In genomic region chr2:241637233-241638062, GRCh38 we compare ENCODE assay signal across 8 cellular contexts. TPM values are rescaled to one million over a fixed set of nuclear protein-coding genes. Genes with fewer than 3 reads are reported as not detected.
DNase-seq lines count a peak whose midpoint lies in the region; ATAC-seq, FAIRE-seq and TF ChIP-seq lines count a peak whose summit lies in the region.

TSS of gene ATG4B (plus strand) at chr2:241637693. CDS start at chr2:241637715, 22 bp downstream.

- H3K4me1 ChIP-seq in gastroesophageal sphincter (peaks cover 10 to 79% (median 34%) of the 10 kb centered on the region in 3 donors), neutrophil (ENCODE audit: control insufficient read depth in 1 of 2, insufficient read depth in 1 of 2, low read depth in 1 of 2, low read length in 1 of 2) (peaks cover 22 to 26% of the 10 kb centered on the region in 2 experiments)

- TF ChIP-seq EP300 in gastroesophageal sphincter (IDR thresholded peaks at IDR 0.05), result no peak

- peak; percentile 87 for ATAC-seq in gastroesophageal sphincter

- DNase-seq in G401 (ENCODE audit: low spot score), result peak; percentile 80
- peak; percentile 91 for DNase-seq in H54 (ENCODE audit: insufficient read length, low spot score)
- peak; percentile 74 for DNase-seq in M059J (ENCODE audit: low read depth)
- no peak for DNase-seq in SK-N-MC (ENCODE audit: low read depth, low spot score)
- peak; percentile 76 for DNase-seq in activated naive CD4-positive, alpha-beta T cell treated with anti-CD3 and anti-CD28 coated beads for 36 hours
- peak; percentile 89 for DNase-seq in superior temporal gyrus (ENCODE audit: extremely low spot score)

- intact Hi-C loops in activated naive CD4-positive, alpha-beta T cell treated with anti-CD3 and anti-CD28 coated beads for 36 hours (cut with micrococcal nuclease), result loop anchor here (1.0 to 10.0 kb wide), 10 partner anchors 17 to 1073 kb away; partner anchors contain the start of genes D2HGDH, DTYMK, DUSP28 and HDLBP

- peaks cover 20% of the 10 kb centered on the region for H3K36me3 Mint-ChIP-seq in activated naive CD4-positive, alpha-beta T cell treated with anti-CD3 and anti-CD28 coated beads for 36 hours (ENCODE audit: low read depth)

- TF ChIP-seq POLR2A in H54 (IDR thresholded peaks at IDR 0.05; ENCODE audit: low read depth, low read length) (peak; percentile 87), gastroesophageal sphincter (IDR thresholded peaks at IDR 0.05) (peak; percentile 74 to 83)

- H3K36me3 ChIP-seq in SK-N-MC (ENCODE audit: insufficient read depth, low read length) (peaks cover 34% of the 10 kb centered on the region), gastroesophageal sphincter (peaks cover 0 to 16% of the 10 kb centered on the region in 2 donors), neutrophil (peaks cover 13% of the 10 kb centered on the region)

- H3K27ac ChIP-seq in SK-N-MC (peak within 1 kb of the TSS; percentile 95), gastroesophageal sphincter (peak within 1 kb of the TSS; percentile 86 to 99 (median 99)), neutrophil (peak within 1 kb of the TSS; percentile 96)

- in situ Hi-C loops in G401 (cut with HindIII; ENCODE audit: low sequenced_read_pairs), result no loop called here

- no peaks in the 10 kb centered on the region for H3K27me3 Mint-ChIP-seq in activated naive CD4-positive, alpha-beta T cell treated with anti-CD3 and anti-CD28 coated beads for 36 hours (ENCODE audit: low read depth)

- H3K9me3 ChIP-seq in SK-N-MC (ENCODE audit: low read depth, low read length) (no peaks in the 10 kb centered on the region), gastroesophageal sphincter (no peaks in the 10 kb centered on the region), neutrophil (no peaks in the 10 kb centered on the region)

- H3K9me3 Mint-ChIP-seq in activated naive CD4-positive, alpha-beta T cell treated with anti-CD3 and anti-CD28 coated beads for 36 hours, result peaks cover 6% of the 10 kb centered on the region

- H3K27me3 ChIP-seq in gastroesophageal sphincter (no peaks in the 10 kb centered on the region), neutrophil (no peaks in the 10 kb centered on the region)

- CTCF ChIA-PET in activated naive CD4-positive, alpha-beta T cell treated with anti-CD3 and anti-CD28 coated beads for 36 hours (lab: Charles Lee), result interaction anchor here (1.2 kb wide), 1 partner anchor 22 kb away, joined by 6 read pairs; no protein-coding TSS in a partner anchor

- peak within 1 kb of the TSS; percentile 96 for H3K9ac ChIP-seq in SK-N-MC (ENCODE audit: insufficient read length)

- peaks cover 55% of the 10 kb centered on the region for H3K4me1 Mint-ChIP-seq in activated naive CD4-positive, alpha-beta T cell treated with anti-CD3 and anti-CD28 coated beads for 36 hours (ENCODE audit: low read depth)

- H3K4me3 Mint-ChIP-seq in activated naive CD4-positive, alpha-beta T cell treated with anti-CD3 and anti-CD28 coated beads for 36 hours, result peak within 1 kb of the TSS; percentile 84

- WGBS in gastroesophageal sphincter (ENCODE audit: low coverage in 1 of 2), 2 donors, result 0% methylated on average over 2 to 11 of the region's 123 CpGs

- no peak for FAIRE-seq in H54 (lab: Jason Lieb, UNC)

- TF ChIP-seq CTCF in gastroesophageal sphincter (IDR thresholded peaks at IDR 0.05) (peak in 1 of 4 experiments; percentile 11), neutrophil (IDR thresholded peaks at IDR 0.05) (no peak)

- H3K27ac Mint-ChIP-seq in activated naive CD4-positive, alpha-beta T cell treated with anti-CD3 and anti-CD28 coated beads for 36 hours, result peak within 1 kb of the TSS; percentile 80

- H3K4me3 ChIP-seq in SK-N-MC (peak within 1 kb of the TSS; percentile 96), gastroesophageal sphincter (peak within 1 kb of the TSS; percentile 71 to 98), neutrophil (ENCODE audit: low read depth in 1 of 2, low read length in 1 of 2) (peak within 1 kb of the TSS; percentile 92 to 98)

RNA-seq across cellular contexts. Expression of gene ATG4B, which starts in this region (rescaled TPM):
- total RNA-seq in G401 (2014; rRNA removed; shearing (Covaris generic)), result 71.2 and 118 TPM in 2 replicates
- 46.1 and 49.5 TPM in 2 replicates for total RNA-seq in M059J (2014; rRNA removed; shearing (Covaris generic))
- total RNA-seq in activated naive CD4-positive, alpha-beta T cell treated with anti-CD3 and anti-CD28 coated beads for 36 hours, result 10 to 100 TPM; 71.5 to 82.5 TPM
- 10 to 100 TPM; 44.2 to 72.1 (median 66.0) TPM for total RNA-seq in gastroesophageal sphincter
